ENCODE assay signal across 8 cellular contexts in genomic region chr20:44643154-44643519, GRCh38. TPM values are rescaled to one million over a fixed set of nuclear protein-coding genes. Genes with fewer than 3 reads are reported as not detected.
DNase-seq lines count a peak whose midpoint lies in the region; ATAC-seq and TF ChIP-seq lines count a peak whose summit lies in the region.

No MANE protein-coding gene starts in this region.

- CTCF ChIA-PET in HEK293 (lab: Yijun Ruan, JAX) = interaction anchor here (0.6 to 1.6 kb wide), 3 partner anchors 40 to 154 kb away, joined by 4 to 5 read pairs (median 4); no protein-coding TSS in a partner anchor

- intact Hi-C loops in esophagus muscularis mucosa (cut with DNase I) = no loop called here

- no peak for ATAC-seq in T-helper 17 cell

- POLR2A ChIA-PET in HEK293 (lab: Yijun Ruan, JAX) = interaction anchor here (1.1 to 2.0 kb wide), 2 partner anchors 9 to 105 kb away, joined by 3 to 10 read pairs; partner anchors contain the start of gene ADA

- peaks cover 65% of the 10 kb centered on the region for H3K4me1 Mint-ChIP-seq in T-helper 17 cell

- H3K36me3 Mint-ChIP-seq in T-helper 17 cell (ENCODE audit: low read depth) = peaks cover 9% of the 10 kb centered on the region

- no peaks in the 10 kb centered on the region for H3K27me3 ChIP-seq in esophagus muscularis mucosa
- no peaks in the 10 kb centered on the region for H3K27me3 ChIP-seq in skeletal muscle satellite cell (ENCODE audit: control insufficient read depth, insufficient read depth, low read length)

- peaks cover 0 to 3% of the 10 kb centered on the region in 2 experiments; a peak in 1 of 3 replicates for H3K36me3 ChIP-seq in HEK293 (ENCODE audit: control insufficient read depth in 2 of 2, insufficient read depth in 1 of 2, low read length in 2 of 2)
- peaks cover 0 to 6% (median 0%) of the 10 kb centered on the region in 4 donors for H3K36me3 ChIP-seq in esophagus muscularis mucosa
- no peaks in the 10 kb centered on the region for H3K36me3 ChIP-seq in skeletal muscle satellite cell (ENCODE audit: insufficient read depth, low read length)

- TF ChIP-seq EP300 in esophagus muscularis mucosa (IDR thresholded peaks at IDR 0.05) = no peak

- peak overlapping the region; percentile 67 for H3K4me2 ChIP-seq in skeletal muscle satellite cell (ENCODE audit: low read length)

- no peak for TF ChIP-seq CTCF in HEK293 (tag by site-specific recombination; IDR thresholded peaks at IDR 0.05)
- no peak for TF ChIP-seq CTCF in esophagus muscularis mucosa (IDR thresholded peaks at IDR 0.05)

- WGBS in esophagus muscularis mucosa = 29% methylated on average over 1 of the region's 1 CpG

- TF ChIP-seq POLR2A in esophagus muscularis mucosa (IDR thresholded peaks at IDR 0.05; ENCODE audit: low read depth) = no peak

- H3K27me3 Mint-ChIP-seq in T-helper 17 cell = no peaks in the 10 kb centered on the region

- H3K27ac Mint-ChIP-seq in T-helper 17 cell = peak overlapping the region; percentile 99

- peak overlapping the region; percentile 91 for H3K4me3 Mint-ChIP-seq in T-helper 17 cell

- H3K9me3 ChIP-seq in HEK293 (ENCODE audit: control insufficient read depth, insufficient read depth, low read depth, low read length) = no peaks in the 10 kb centered on the region
- no peaks in the 10 kb centered on the region for H3K9me3 ChIP-seq in T-helper 17 cell (ENCODE audit: control insufficient read depth, low read length, poor library complexity, severe bottlenecking)
- H3K9me3 ChIP-seq in esophagus muscularis mucosa = no peaks in the 10 kb centered on the region
- H3K9me3 ChIP-seq in skeletal muscle satellite cell (replicated peaks; ENCODE audit: low read length) = no peaks in the 10 kb centered on the region

- H3K4me1 ChIP-seq in HEK293 (ENCODE audit: control insufficient read depth, insufficient read depth, low read length) = peaks cover 6% of the 10 kb centered on the region
- peaks cover 57 to 70% (median 63%) of the 10 kb centered on the region in 4 donors for H3K4me1 ChIP-seq in esophagus muscularis mucosa
- H3K4me1 ChIP-seq in skeletal muscle satellite cell (ENCODE audit: control insufficient read depth, insufficient read depth, low read length) = peaks cover 39% of the 10 kb centered on the region

- DNase-seq in T-helper 17 cell (no peak), esophagus muscularis mucosa (ENCODE audit: extremely low spot score) (no peak), NCI-H128 (lab: John Stamatoyannopoulos, UW; ENCODE audit: unreplicated experiment) (no peak), caudate nucleus (lab: John Stamatoyannopoulos, UW) (no peak), DMS 273 (lab: John Stamatoyannopoulos, UW; ENCODE audit: unreplicated experiment) (no peak), UCSD-AML1 (lab: John Stamatoyannopoulos, UW; ENCODE audit: unreplicated experiment) (no peak)

- peak overlapping the region; percentile 46 for H3K9ac ChIP-seq in skeletal muscle satellite cell (ENCODE audit: low read depth, low read length)

- H3K27ac ChIP-seq in HEK293 (ENCODE audit: extremely low read depth, low read depth, low read length) = no peak overlapping the region
- peak overlapping the region; percentile 64 to 81 (median 72) for H3K27ac ChIP-seq in esophagus muscularis mucosa (replicated peaks in 1 of 4)
- H3K27ac ChIP-seq in caudate nucleus (ENCODE audit: low read depth, low read length) = no peak overlapping the region

- no peak overlapping the region for H3K4me3 ChIP-seq in HEK293 (ENCODE audit: low read depth, low read length)
- peak overlapping the region in 1 of 4 donors; percentile 11 for H3K4me3 ChIP-seq in esophagus muscularis mucosa
- no peak overlapping the region for H3K4me3 ChIP-seq in skeletal muscle satellite cell (ENCODE audit: low read length)

TF ChIP-seq in HEK293, 187 proteins besides CTCF, POLR2A, EP300 and RAD21:
- no peak for TF ChIP-seq YY2 (tag by site-specific recombination; IDR thresholded peaks at IDR 0.05)
- peak; percentile 79 for TF ChIP-seq ZNF664 (tag by site-specific recombination; IDR thresholded peaks at IDR 0.05)

RNA-seq across cellular contexts. Expression of gene ADA, which starts 8.4 kb away (rescaled TPM):
- 10 to 100 TPM; 36.0 to 36.1 TPM for total RNA-seq in T-helper 17 cell
- total RNA-seq in esophagus muscularis mucosa = 10 to 100 TPM in 3 of 4 donors, 1 to 10 TPM in 1; 9.6 to 18.4 (median 13.4) TPM
- total RNA-seq in skeletal muscle satellite cell (2012; rRNA removed) = 16.5 and 21.6 TPM in 2 replicates

Comparison
In these comparisons a context has a peak if more than half of its experiments do, and no peak if none do; other contexts are left out.
1. H3K27ac ChIP-seq: peak in esophagus muscularis mucosa (4 of 4); none in HEK293 (single experiment) and caudate nucleus (single experiment).